9 cellular contexts compared by ENCODE assay signal in genomic region chr1:117607471-117607870, GRCh38. TPM values are rescaled to one million over a fixed set of nuclear protein-coding genes. Genes with fewer than 3 reads are reported as not detected.
DNase-seq lines count a peak whose midpoint lies in the region; ATAC-seq, FAIRE-seq and TF ChIP-seq lines count a peak whose summit lies in the region.
"Had no signal": no experiment of that assay in that cellular context is flagged by ENCODE, and none has a peak within 500 bp of the region (broad histone marks: within the 10 kb centered on the region; RNA-seq: fewer than 3 reads in every experiment).

No MANE protein-coding gene starts in this region.

- H3K36me3 Mint-ChIP-seq in activated CD4-positive, alpha-beta T cell treated with anti-CD3 and anti-CD28 coated beads, Interleukin-2, amount 10 ng/mL, durations not matched to agents 7 days and 5 days (ENCODE audit: low read depth), result peaks cover 26% of the 10 kb centered on the region

- H3K4me2 ChIP-seq in Karpas-422 (ENCODE audit: low read depth, low read length, poor library complexity, severe bottlenecking), result peak overlapping the region; percentile 73
- H3K4me2 ChIP-seq in fibroblast of lung (ENCODE audit: extremely low read depth, insufficient read depth, low read length), result peak overlapping the region; percentile 98

- H3K79me2 ChIP-seq in Karpas-422 (ENCODE audit: low read length), result no peaks in the 10 kb centered on the region
- no peaks in the 10 kb centered on the region for H3K79me2 ChIP-seq in fibroblast of lung (ENCODE audit: control insufficient read depth, insufficient read depth, low read length)

- H4K20me1 ChIP-seq in Karpas-422 (ENCODE audit: insufficient read depth, low read depth, low read length), result no peaks in the 10 kb centered on the region; the same call in 1 of the 2 replicates
- no peaks in the 10 kb centered on the region for H4K20me1 ChIP-seq in fibroblast of lung (ENCODE audit: control insufficient read depth, extremely low read depth, insufficient read depth, low read length)

- no peak for ATAC-seq in GM21381 (IDR thresholded peaks at IDR 0.05; ENCODE audit: unreplicated experiment)

- no peaks in the 10 kb centered on the region for H3K36me3 ChIP-seq in Karpas-422 (ENCODE audit: insufficient read depth, low read length)
- no peaks in the 10 kb centered on the region for H3K36me3 ChIP-seq in fibroblast of lung (ENCODE audit: control insufficient read depth, insufficient read depth, low read length)
- H3K36me3 ChIP-seq: SJSA1 had no signal

- CTCF ChIA-PET in activated CD4-positive, alpha-beta T cell treated with anti-CD3 and anti-CD28 coated beads, Interleukin-2, amount 10 ng/mL, durations not matched to agents 7 days and 5 days (lab: Charles Lee), result interaction anchor here (1.0 to 2.6 kb wide), 11 partner anchors 9 to 151 kb away, joined by 3 to 15 read pairs (median 4); no protein-coding TSS in a partner anchor

- no peak overlapping the region for H3K27ac ChIP-seq in Karpas-422 (ENCODE audit: low read length)
- H3K27ac ChIP-seq in fibroblast of lung (ENCODE audit: insufficient read depth, low read length), result no peak overlapping the region
- H3K27ac ChIP-seq: SJSA1 had no signal

- H3K27ac Mint-ChIP-seq in activated CD4-positive, alpha-beta T cell treated with anti-CD3 and anti-CD28 coated beads, Interleukin-2, amount 10 ng/mL, durations not matched to agents 7 days and 5 days, result peak overlapping the region; percentile 80

- DNase-seq in Karpas-422 (peak; percentile 47), fibroblast of lung (ENCODE audit: low read depth in 2 of 2) (peak in 1 of 2 donors; percentile 10), frontal cortex (ENCODE audit: low spot score in 2 of 2) (no peak), HuH-7.5 (ENCODE audit: low spot score) (no peak), LoVo (ENCODE audit: low spot score) (no peak)
- DNase-seq in activated CD4-positive, alpha-beta T cell treated with anti-CD3 and anti-CD28 coated beads, Interleukin-2, amount 10 ng/mL, durations not matched to agents 7 days and 5 days, result peak; percentile 55
- peak; percentile 35 for DNase-seq in stimulated activated CD4-positive, alpha-beta T cell treated with anti-CD3 and anti-CD28 coated beads, Interleukin-4, amount 100 ng/mL, for 24 hours

- H3K9ac ChIP-seq in Karpas-422 (ENCODE audit: low read length) (no peak overlapping the region), fibroblast of lung (ENCODE audit: insufficient read depth, low read length) (no peak overlapping the region)

- H3K9me3 ChIP-seq in Karpas-422 (ENCODE audit: low read length), result no peaks in the 10 kb centered on the region
- no peaks in the 10 kb centered on the region for H3K9me3 ChIP-seq in fibroblast of lung (ENCODE audit: control insufficient read depth, insufficient read depth, low read depth, low read length)
- H3K9me3 ChIP-seq: SJSA1 had no signal

- H3K4me3 ChIP-seq in Karpas-422 (ENCODE audit: low read length) (peak overlapping the region; percentile 71; the same call in 1 of the 2 replicates), fibroblast of lung (replicated peaks in 1 of 4; ENCODE audit: control extremely low read depth in 1 of 4, insufficient read depth in 1 of 4, low read depth in 3 of 4, low read length in 4 of 4) (peak overlapping the region in 3 of 4 experiments; percentile 84 to 92 (median 87))

- FAIRE-seq in frontal cortex (lab: Jason Lieb, UNC), result no peak

- H2AFZ ChIP-seq in Karpas-422 (ENCODE audit: low read length) (no peak overlapping the region), fibroblast of lung (ENCODE audit: low read length) (no peak overlapping the region)

- no peaks in the 10 kb centered on the region for H3K9me2 ChIP-seq in Karpas-422 (replicated peaks; ENCODE audit: insufficient read depth, low read length)

- peaks cover 17% of the 10 kb centered on the region for H3K27me3 Mint-ChIP-seq in activated CD4-positive, alpha-beta T cell treated with anti-CD3 and anti-CD28 coated beads, Interleukin-2, amount 10 ng/mL, durations not matched to agents 7 days and 5 days

- H3K4me1 ChIP-seq in Karpas-422 (ENCODE audit: low read length) (peaks cover 26% of the 10 kb centered on the region), fibroblast of lung (ENCODE audit: control insufficient read depth, extremely low read depth, insufficient read depth, low read length) (peaks cover 8% of the 10 kb centered on the region)

- H3K4me3 Mint-ChIP-seq in activated CD4-positive, alpha-beta T cell treated with anti-CD3 and anti-CD28 coated beads, Interleukin-2, amount 10 ng/mL, durations not matched to agents 7 days and 5 days, result peak overlapping the region; percentile 87

- no peaks in the 10 kb centered on the region for H3K9me3 Mint-ChIP-seq in activated CD4-positive, alpha-beta T cell treated with anti-CD3 and anti-CD28 coated beads, Interleukin-2, amount 10 ng/mL, durations not matched to agents 7 days and 5 days

- POLR2A ChIA-PET in activated CD4-positive, alpha-beta T cell treated with anti-CD3 and anti-CD28 coated beads, Interleukin-2, amount 10 ng/mL, durations not matched to agents 7 days and 5 days (lab: Charles Lee), result interaction anchor here (0.6 kb wide), 1 partner anchor 54 kb away, joined by 10 read pairs; no protein-coding TSS in a partner anchor

- H3K27me3 ChIP-seq in Karpas-422 (ENCODE audit: low read length) (no peaks in the 10 kb centered on the region), fibroblast of lung (ENCODE audit: control insufficient read depth, insufficient read depth, low read length) (no peaks in the 10 kb centered on the region)

- peaks cover 57% of the 10 kb centered on the region for H3K4me1 Mint-ChIP-seq in activated CD4-positive, alpha-beta T cell treated with anti-CD3 and anti-CD28 coated beads, Interleukin-2, amount 10 ng/mL, durations not matched to agents 7 days and 5 days

- TF ChIP-seq CTCF in fibroblast of lung (conservative IDR thresholded peaks at IDR 0.05 in 1 of 2, IDR thresholded peaks at IDR 0.05 in 1 of 2; ENCODE audit: low read depth in 1 of 2, low read length in 2 of 2), result no peak

RNA-seq across cellular contexts. Expression of gene TENT5C, which starts 1.6 kb away (rescaled TPM):
- total RNA-seq in Karpas-422 (2014; rRNA removed; shearing (Covaris generic); ENCODE audit: low replicate concordance), result 0.14 and 0.60 TPM in 2 replicates
- 10 to 100 TPM; 13.3 to 13.7 TPM for total RNA-seq in activated CD4-positive, alpha-beta T cell treated with anti-CD3 and anti-CD28 coated beads, Interleukin-2, amount 10 ng/mL, durations not matched to agents 7 days and 5 days
- total RNA-seq in fibroblast of lung (6.2 and 8.1 TPM in 2 replicates), frontal cortex (4.9 TPM)
- polyA plus RNA-seq in fibroblast of lung, result 4.2 and 11.7 TPM in 2 replicates
- 3.1 and 7.6 TPM in 2 replicates for polyA plus RNA-seq in fibroblast of lung (2012)
- polyA minus RNA-seq in fibroblast of lung (ENCODE audit: low replicate concordance), result 7.0 and 22.6 TPM in 2 replicates

Comparison
In these comparisons a context has a peak if more than half of its experiments do, and no peak if none do; other contexts are left out.
1. DNase-seq: peak in Karpas-422 (single experiment), activated CD4-positive, alpha-beta T cell treated with anti-CD3 and anti-CD28 coated beads, Interleukin-2, amount 10 ng/mL, durations not matched to agents 7 days and 5 days (single experiment) and stimulated activated CD4-positive, alpha-beta T cell treated with anti-CD3 and anti-CD28 coated beads, Interleukin-4, amount 100 ng/mL, for 24 hours (single experiment); none in frontal cortex (0 of 2), HuH-7.5 (single experiment) and LoVo (single experiment).